22 cellular contexts compared by ENCODE assay signal in genomic region chr7:105618016-105618296, GRCh38. TPM values are rescaled to one million over a fixed set of nuclear protein-coding genes. Genes with fewer than 3 reads are reported as not detected.
DNase-seq lines count a peak whose midpoint lies in the region; TF ChIP-seq lines count a peak whose summit lies in the region.
"Had no signal": no experiment of that assay in that cellular context is flagged by ENCODE, and none has a peak within 500 bp of the region (broad histone marks: within the 10 kb centered on the region; RNA-seq: fewer than 3 reads in every experiment).

No MANE protein-coding gene starts in this region.

- no peaks in the 10 kb centered on the region for H3K79me1 ChIP-seq in H9 (ENCODE audit: insufficient read depth, low read depth, low read length, poor library complexity, severe bottlenecking)

- no peaks in the 10 kb centered on the region for H3K4me1 ChIP-seq in H9 (ENCODE audit: insufficient read depth, low read length)
- H3K4me1 ChIP-seq: A549; BLaER1 treated with 17β-estradiol and CSF1 and Interleukin-3, amounts not matched to agents 10 nM and 100 nM had no signal

- H2BK120ac ChIP-seq in H9 (ENCODE audit: low read depth, low read length, poor library complexity, severe bottlenecking), result no peak overlapping the region

- intact Hi-C loops in posterior vena cava (cut with DNase I), result no loop called here

- H3K9me3 Mint-ChIP-seq in H9, result no peaks in the 10 kb centered on the region
- H3K9me3 Mint-ChIP-seq: CD4-positive, alpha-beta T cell had no signal

- H4K20me1 ChIP-seq in H9 (ENCODE audit: control insufficient read depth, insufficient read depth, insufficient read length), result peaks cover 2% of the 10 kb centered on the region

- no peak overlapping the region for H3K4me2 ChIP-seq in H9 (ENCODE audit: insufficient read depth, insufficient read length, low read length)
- H3K4me2 ChIP-seq: A549; BLaER1 treated with 17β-estradiol and CSF1 and Interleukin-3, amounts not matched to agents 10 nM and 100 nM; SK-N-SH had no signal

- H3K4ac ChIP-seq in H9 (ENCODE audit: low read depth, low read length), result no peak overlapping the region

- no peak overlapping the region for H3K27ac ChIP-seq in H9 (ENCODE audit: insufficient read length, low read depth, low read length)
- H3K27ac ChIP-seq: A549; BLaER1 treated with 17β-estradiol and CSF1 and Interleukin-3, amounts not matched to agents 10 nM and 100 nM had no signal

- no peak overlapping the region for H4K5ac ChIP-seq in H9 (ENCODE audit: insufficient read length, low read depth, low read length)

- no peak overlapping the region for H3T11ph ChIP-seq in H9 (ENCODE audit: low read length)

- no peak overlapping the region for H3K18ac ChIP-seq in H9 (ENCODE audit: insufficient read length, low read depth, low read length)

- no peak overlapping the region for H2BK20ac ChIP-seq in H9 (ENCODE audit: low read depth, low read length, poor library complexity, severe bottlenecking)

- no peak overlapping the region for H3K14ac ChIP-seq in H9 (ENCODE audit: insufficient read depth, low read length)

- no peaks in the 10 kb centered on the region for H3K27me3 ChIP-seq in H9 (ENCODE audit: insufficient read depth, low read length)
- H3K27me3 ChIP-seq: BLaER1 treated with 17β-estradiol and CSF1 and Interleukin-3, amounts not matched to agents 10 nM and 100 nM had no signal

- H3K56ac ChIP-seq in H9 (ENCODE audit: insufficient read length, low read depth, low read length), result no peak overlapping the region

- H4K91ac ChIP-seq in H9 (ENCODE audit: insufficient read length, low read depth, low read length), result no peak overlapping the region

- no peak overlapping the region for H3K9ac ChIP-seq in H9 (ENCODE audit: extremely low read depth, insufficient read length, low read length)
- H3K9ac ChIP-seq: BLaER1 treated with 17β-estradiol and CSF1 and Interleukin-3, amounts not matched to agents 10 nM and 100 nM; SK-N-SH had no signal

- DNase-seq in H9 (no peak), NCI-H2171 (lab: John Stamatoyannopoulos, UW) (peak; percentile 12), posterior vena cava (ENCODE audit: low spot score) (peak; percentile 31), NCI-H187 (lab: John Stamatoyannopoulos, UW) (no peak), HCEC 1CT (no peak), occipital lobe (lab: John Stamatoyannopoulos, UW) (no peak), NCI-H524 treated with DMSO at 0.1 percent for 48 hours (lab: John Stamatoyannopoulos, UW) (no peak)
- DNase-seq: AML-193; CD4-positive, alpha-beta T cell; KG1; MM.1S; NCI-H1417; NCI-H1694; NCI-H2081; NCI-H446; NCI-H526; NCI-H82; NK-92 treated with Interleukin-12 subunit alpha and Interleukin-12 subunit beta, amount 100 ng/mL, for 24 hours; PC-3; SK-N-SH had no signal

- no peak overlapping the region for H3K23ac ChIP-seq in H9 (ENCODE audit: insufficient read length, low read depth, low read length)

- no peak for TF ChIP-seq CTCF in H9 (conservative IDR thresholded peaks at IDR 0.05)

- H2BK5ac ChIP-seq in H9 (ENCODE audit: insufficient read length, low read length), result no peak overlapping the region

- H3K27me3 Mint-ChIP-seq in H9 (ENCODE audit: low read depth), result no peaks in the 10 kb centered on the region
- H3K27me3 Mint-ChIP-seq: CD4-positive, alpha-beta T cell had no signal

- H3K23me2 ChIP-seq in H9 (ENCODE audit: insufficient read length, low read depth, low read length, poor library complexity, severe bottlenecking), result no peaks in the 10 kb centered on the region

- H3K4me3 Mint-ChIP-seq in H9, result no peak overlapping the region
- H3K4me3 Mint-ChIP-seq: CD4-positive, alpha-beta T cell had no signal

- WGBS in H9 (ENCODE audit: extremely low coverage, insufficient read length, low lambda C conversion rate), result no CpG with 5 or more reads among the region's 5 CpGs

- peaks cover under 1% of the 10 kb centered on the region; the same call in 1 of the 2 replicates for H3K79me2 ChIP-seq in H9 (ENCODE audit: insufficient read depth, low read length)

- peaks cover 23 to 61% (median 60%) of the 10 kb centered on the region in 3 experiments for H3K36me3 Mint-ChIP-seq in H9 (ENCODE audit: insufficient read depth in 1 of 3, low read depth in 3 of 3)

- no peaks in the 10 kb centered on the region for H3K9me3 ChIP-seq in H9 (ENCODE audit: control insufficient read depth, low read depth, low read length)
- H3K9me3 ChIP-seq: A549; BLaER1 treated with 17β-estradiol and CSF1 and Interleukin-3, amounts not matched to agents 10 nM and 100 nM; SK-N-SH had no signal

- H4K8ac ChIP-seq in H9 (replicated peaks; ENCODE audit: insufficient read length, low read depth, low read length), result no peak overlapping the region

- no peak overlapping the region for H2BK15ac ChIP-seq in H9 (ENCODE audit: low read depth, low read length)

- peaks cover 4 to 10% of the 10 kb centered on the region in 2 experiments; a peak in 3 of 4 replicates for H3K4me1 Mint-ChIP-seq in H9

- H2AFZ ChIP-seq in H9 (ENCODE audit: low read length), result no peak overlapping the region

- H3K27ac Mint-ChIP-seq in H9, result peak overlapping the region in 2 of 3 experiments; percentile 52 to 57; a peak in 2 of 7 replicates
- H3K27ac Mint-ChIP-seq: CD4-positive, alpha-beta T cell had no signal

- H2AK5ac ChIP-seq in H9 (ENCODE audit: insufficient read length, low read length), result no peak overlapping the region

- H2BK12ac ChIP-seq in H9 (ENCODE audit: insufficient read length, low read depth, low read length), result no peak overlapping the region

RNA-seq across cellular contexts. Expression of gene EFCAB10, which starts 36.7 kb away (rescaled TPM):
- total RNA-seq in H9 (2021) (1.3 and 1.5 TPM in 2 replicates), posterior vena cava (not detected), occipital lobe (3.3 TPM)

Comparison
In these comparisons a context has a peak if more than half of its experiments do, and no peak if none do; other contexts are left out.
1. DNase-seq: peak in NCI-H2171 (single experiment) and posterior vena cava (single experiment); none in H9 (single experiment), NCI-H187 (0 of 2), HCEC 1CT (single experiment), occipital lobe (single experiment) and NCI-H524 treated with DMSO at 0.1 percent for 48 hours (single experiment).